8 cellular contexts compared by ENCODE assay signal in the genomic region with DNA sequence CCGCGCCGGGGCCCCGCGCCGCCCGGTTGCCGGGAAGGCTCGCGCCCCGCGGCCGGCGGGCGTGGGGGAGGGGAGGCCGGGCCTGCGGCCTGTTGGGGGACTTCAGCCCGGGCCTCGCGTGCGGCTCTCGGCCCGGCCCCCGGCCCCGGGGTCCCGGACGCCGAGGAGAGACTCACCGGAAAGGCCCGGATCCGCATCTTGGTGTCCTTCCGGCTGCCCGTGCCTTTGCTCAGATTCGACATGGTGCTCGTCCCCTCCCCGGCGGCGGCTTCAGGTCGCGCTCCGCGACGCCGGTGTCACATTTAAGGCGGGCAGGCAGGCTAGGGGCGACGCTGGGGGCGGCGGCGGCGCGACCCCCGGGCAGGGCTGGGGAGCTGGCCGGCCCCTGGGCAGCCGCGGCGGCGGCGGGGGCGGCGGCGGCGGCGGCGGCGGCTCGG. TPM values are rescaled to one million over a fixed set of nuclear protein-coding genes. Genes with fewer than 3 reads are reported as not detected.
DNase-seq lines count a peak whose midpoint lies in the region; ATAC-seq, FAIRE-seq and TF ChIP-seq lines count a peak whose summit lies in the region.

No MANE protein-coding gene starts in this region.

- H3K27me3 ChIP-seq in GM06990 (replicated peaks; ENCODE audit: control insufficient read depth, insufficient read depth, low read length) (no peaks in the 10 kb centered on the region), HUES6 (ENCODE audit: control insufficient read depth, insufficient read depth, low read length) (no peaks in the 10 kb centered on the region), HepG2 (ENCODE audit: control insufficient read depth in 1 of 2, insufficient read depth in 2 of 2, low read length in 2 of 2) (no peaks in the 10 kb centered on the region; a peak in 1 of 5 replicates)

- H3K4me1 ChIP-seq in HUES6 (ENCODE audit: control insufficient read depth, insufficient read depth, low read length), result peaks cover 10% of the 10 kb centered on the region
- H3K4me1 ChIP-seq in HepG2 (ENCODE audit: insufficient read depth, low read length), result peaks cover 40% of the 10 kb centered on the region

- CTCF ChIA-PET in HepG2 (lab: Yijun Ruan, JAX; ENCODE audit: low intra/inter-chr PET ratio, low total read pairs), result no interaction called here

- ATAC-seq in GM21515 (IDR thresholded peaks at IDR 0.05; ENCODE audit: unreplicated experiment) (peak; percentile 29), HepG2 (peak; percentile 11)
- ATAC-seq in activated CD4-positive, CD25-positive, alpha-beta regulatory T cell treated with anti-CD3 and anti-CD28 coated beads, Interleukin-2, amount 50 U/mL, for 24 hours, result peak; percentile 36 to 42

- intact Hi-C loops in HepG2 (cut with micrococcal nuclease; ENCODE audit: unreplicated experiment), result loop anchor here (5.0 to 10.0 kb wide), 3 partner anchors 62 to 590 kb away; no protein-coding TSS in a partner anchor

- TF ChIP-seq CTCF in GM06990 (IDR thresholded peaks at IDR 0.05; ENCODE audit: insufficient read depth, low read length, poor library complexity, severe bottlenecking) (no peak), HepG2 (CRISPR knock-in tag; IDR thresholded peaks at IDR 0.05) (no peak)

- TF ChIP-seq EP300 in HepG2 (IDR thresholded peaks at IDR 0.05; ENCODE audit: low read depth in 2 of 2, low read length in 2 of 2) (no peak), HepG2 (CRISPR knock-in tag; IDR thresholded peaks at IDR 0.05; ENCODE audit: borderline replicate concordance) (no peak)

- H3K79me2 ChIP-seq in HepG2 (ENCODE audit: insufficient read depth, low read length), result peaks cover 49% of the 10 kb centered on the region

- no peak for TF ChIP-seq POLR2A in HepG2 (IDR thresholded peaks at IDR 0.05; ENCODE audit: insufficient read depth in 1 of 2, low read depth in 2 of 2, low read length in 2 of 2)

- H4K20me1 ChIP-seq in HepG2 (ENCODE audit: insufficient read depth, low read length), result peaks cover 46% of the 10 kb centered on the region

- H3K4me3 ChIP-seq in GM06990 (replicated peaks; ENCODE audit: low read depth, low read length) (peak overlapping the region; percentile 96), HUES6 (ENCODE audit: low read depth, low read length) (peak overlapping the region; percentile 94), HepG2 (replicated peaks in 1 of 3; ENCODE audit: insufficient read depth in 1 of 3, low read depth in 2 of 3, low read length in 3 of 3) (peak overlapping the region; percentile 87 to 92 (median 89); a peak in 5 of 6 replicates)

- H3K36me3 ChIP-seq in GM06990 (ENCODE audit: control insufficient read depth, insufficient read depth, low read length) (no peaks in the 10 kb centered on the region), HUES6 (ENCODE audit: control insufficient read depth, insufficient read depth, low read length) (peaks cover 15% of the 10 kb centered on the region; the same call in 1 of the 2 replicates), HepG2 (replicated peaks in 1 of 2; ENCODE audit: control insufficient read depth in 1 of 2, insufficient read depth in 2 of 2, low read length in 2 of 2) (peaks cover 0 to 3% of the 10 kb centered on the region in 2 experiments; a peak in 2 of 5 replicates)

- POLR2A ChIA-PET in HepG2 (lab: Yijun Ruan, JAX), result interaction anchor here (1.1 to 1.6 kb wide), 5 partner anchors 10 to 99 kb away, joined by 3 to 11 read pairs (median 8); no protein-coding TSS in a partner anchor

- in situ Hi-C loops in HepG2 (cut with HindIII; ENCODE audit: extremely low pct_ligation_motif_present, low pct_unique_long_range_greater_than_20kb), result no loop called here

- no peak for TF ChIP-seq RAD21 in HepG2 (CRISPR knock-in tag; IDR thresholded peaks at IDR 0.05)

- WGBS in HepG2 (ENCODE audit: low lambda C conversion rate), result no CpG with 5 or more reads among the region's 67 CpGs

- FAIRE-seq in HepG2 (lab: Jason Lieb, UNC), result no peak

- DNase-seq in GM06990 (ENCODE audit: extremely low read depth, insufficient read length), result peak; percentile 74
- DNase-seq in central memory CD4-positive, alpha-beta T cell, result peak; percentile 57
- peak; percentile 35 for DNase-seq in HepG2 (ENCODE audit: low spot score)
- DNase-seq in stimulated activated CD4-positive, alpha-beta T cell treated with anti-CD3 and anti-CD28 coated beads, Interleukin-4, amount 100 ng/mL, for 48 hours (ENCODE audit: low read depth in 2 of 2), result peak; percentile 49 to 53
- no peak for DNase-seq in OCI-M2 (lab: John Stamatoyannopoulos, UW; ENCODE audit: unreplicated experiment)

- H3K27ac ChIP-seq in HUES6 (ENCODE audit: low read depth, low read length) (peak overlapping the region; percentile 74; the same call in 1 of the 2 replicates), HepG2 (ENCODE audit: extremely low read length, insufficient read depth, low read length) (peak overlapping the region; percentile 81)

- H3K9me3 ChIP-seq in HUES6 (ENCODE audit: control insufficient read depth, insufficient read depth, low read depth, low read length) (no peaks in the 10 kb centered on the region), HepG2 (ENCODE audit: low read length) (no peaks in the 10 kb centered on the region)

- H3K4me2 ChIP-seq in HepG2 (ENCODE audit: low read depth, low read length), result peak overlapping the region; percentile 37

- peak overlapping the region; percentile 97 for H3K9ac ChIP-seq in HUES6 (ENCODE audit: low read length)
- peak overlapping the region; percentile 94 for H3K9ac ChIP-seq in HepG2 (ENCODE audit: insufficient read depth, low read depth, low read length)

- H2AFZ ChIP-seq in HepG2 (ENCODE audit: low read length), result no peak overlapping the region

- no TSS peak for BruUV-seq in HepG2 (replicated peaks; lab: Mats Ljungman, UMichigan)

TF ChIP-seq in HepG2, 621 proteins besides CTCF, POLR2A, EP300 and RAD21 (continues in another document):
- peak; percentile 14 for TF ChIP-seq YEATS4 (CRISPR knock-in tag; IDR thresholded peaks at IDR 0.05; ENCODE audit: borderline replicate concordance)
- peak; percentile 9 for TF ChIP-seq PHF20 (CRISPR knock-in tag; IDR thresholded peaks at IDR 0.05)
- TF ChIP-seq, protein P1, sequence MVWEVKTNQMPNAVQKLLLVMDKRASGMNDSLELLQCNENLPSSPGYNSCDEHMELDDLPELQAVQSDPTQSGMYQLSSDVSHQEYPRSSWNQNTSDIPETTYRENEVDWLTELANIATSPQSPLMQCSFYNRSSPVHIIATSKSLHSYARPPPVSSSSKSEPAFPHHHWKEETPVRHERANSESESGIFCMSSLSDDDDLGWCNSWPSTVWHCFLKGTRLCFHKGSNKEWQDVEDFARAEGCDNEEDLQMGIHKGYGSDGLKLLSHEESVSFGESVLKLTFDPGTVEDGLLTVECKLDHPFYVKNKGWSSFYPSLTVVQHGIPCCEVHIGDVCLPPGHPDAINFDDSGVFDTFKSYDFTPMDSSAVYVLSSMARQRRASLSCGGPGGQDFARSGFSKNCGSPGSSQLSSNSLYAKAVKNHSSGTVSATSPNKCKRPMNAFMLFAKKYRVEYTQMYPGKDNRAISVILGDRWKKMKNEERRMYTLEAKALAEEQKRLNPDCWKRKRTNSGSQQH (CRISPR knock-in tag; IDR thresholded peaks at IDR 0.05; ENCODE audit: low read depth), result 0 out of 2 replicates have a peak, but pooled peaks have one; percentile 6
- TF ChIP-seq ZFY (CRISPR knock-in tag; IDR thresholded peaks at IDR 0.05), result peak; percentile 94
- TF ChIP-seq IKZF4 (CRISPR knock-in tag; IDR thresholded peaks at IDR 0.05; ENCODE audit: borderline replicate concordance, low read depth, not compliant biosample characterization), result peak; percentile 78
- no peak for TF ChIP-seq ZNF549 (CRISPR knock-in tag; IDR thresholded peaks at IDR 0.05)
- TF ChIP-seq SALL1 (CRISPR knock-in tag; IDR thresholded peaks at IDR 0.05), result peak; percentile 4; the same call in 1 of the 2 replicates

RNA-seq across cellular contexts. Expression of a gene that starts 0.4 kb away (rescaled TPM):
- 62.3 and 97.3 TPM in 2 replicates for total RNA-seq in HepG2 (2016; rRNA removed; fragmentation: Illumina TruSeq; extraction: Trizol)
- 35.1 and 39.9 TPM in 2 replicates for total RNA-seq in HepG2 (2016; cell fraction: cytosol; rRNA removed; fragmentation: Illumina TruSeq; extraction: Trizol; ENCODE audit: low read depth)
- 64.0 and 93.3 TPM in 2 replicates for total RNA-seq in HepG2 (2016; cell fraction: insoluble cytoplasmic fraction; rRNA removed; fragmentation: Illumina TruSeq; extraction: Trizol)
- 46.5 and 50.3 TPM in 2 replicates for total RNA-seq in HepG2 (2016; cell fraction: membrane; rRNA removed; fragmentation: Illumina TruSeq; extraction: Trizol)
- total RNA-seq in HepG2 (2016; cell fraction: nucleus; rRNA removed; fragmentation: Illumina TruSeq; extraction: Trizol), result 67.7 and 80.9 TPM in 2 replicates
- 27.3 and 33.2 TPM in 2 replicates for polyA plus RNA-seq in HepG2 (2011; rRNA removed)
- 12.3 and 22.5 TPM in 2 replicates for polyA plus RNA-seq in HepG2 (2011; cell fraction: cytosol; rRNA removed)
- polyA plus RNA-seq in HepG2 (2011; cell fraction: nucleus; rRNA removed), result 15.4 and 17.4 TPM in 2 replicates
- 61.7 and 67.8 TPM in 2 replicates for polyA plus RNA-seq in HepG2 (2012)
- 14.7 and 15.9 TPM in 2 replicates for polyA plus RNA-seq in HepG2 (2016; cell fraction: cytosol; fragmentation: Illumina TruSeq; extraction: Trizol; ENCODE audit: low read depth)
- 98.0 and 99.0 TPM in 2 replicates for polyA plus RNA-seq in HepG2 (2016; cell fraction: insoluble cytoplasmic fraction; fragmentation: Illumina TruSeq; extraction: Trizol; ENCODE audit: low read depth)
- polyA plus RNA-seq in HepG2 (2016; cell fraction: membrane; fragmentation: Illumina TruSeq; extraction: Trizol; ENCODE audit: low read depth), result 35.4 and 37.2 TPM in 2 replicates
- 70.5 and 77.2 TPM in 2 replicates for polyA plus RNA-seq in HepG2 (2016; cell fraction: nucleus; fragmentation: Illumina TruSeq; extraction: Trizol; ENCODE audit: insufficient read depth, low read depth)
- 24.4 and 24.7 TPM in 2 replicates for polyA minus RNA-seq in HepG2 (2011; rRNA and poly(A)+ RNA removed; ENCODE audit: low replicate concordance)
- polyA minus RNA-seq in HepG2 (2011; cell fraction: cytosol; rRNA and poly(A)+ RNA removed), result 32.1 and 40.2 TPM in 2 replicates
- 133 and 141 TPM in 2 replicates for polyA minus RNA-seq in HepG2 (2011; cell fraction: nucleus; rRNA and poly(A)+ RNA removed)
